ENCODE assay signal across 15 cellular contexts in genomic region chr7:16519985-16520384, GRCh38. TPM values are rescaled to one million over a fixed set of nuclear protein-coding genes. Genes with fewer than 3 reads are reported as not detected.
"Had no signal": no experiment of that assay in that cellular context is flagged by ENCODE, and none has a peak within 500 bp of the region (broad histone marks: within the 10 kb centered on the region; RNA-seq: fewer than 3 reads in every experiment).

No MANE protein-coding gene starts in this region.

RNA-seq across cellular contexts. Expression of gene LRRC72, which starts 6.6 kb away (rescaled TPM):
- total RNA-seq: stomach, subcutaneous adipose tissue, suprapubic skin, temporal lobe, thoracic aorta, thyroid gland, tibial nerve, transverse colon, upper lobe of left lung, upper lobe of right lung, ureter, urinary bladder, uterus, vagina had no signal
- polyA plus RNA-seq: stomach, thymus, urinary bladder had no signal

RNA-seq across cellular contexts. Expression of gene SOSTDC1, which starts 54.4 kb away (rescaled TPM):
- total RNA-seq: subcutaneous adipose tissue, ureter had no signal
